In genomic region chr17:38604479-38605229, GRCh38 we compare ENCODE assay signal across 8 cellular contexts. TPM values are rescaled to one million over a fixed set of nuclear protein-coding genes. Genes with fewer than 3 reads are reported as not detected.
DNase-seq lines count a peak whose midpoint lies in the region; ATAC-seq and TF ChIP-seq lines count a peak whose summit lies in the region.

No MANE protein-coding gene starts in this region.

- H3K27me3 ChIP-seq in DOHH2 (ENCODE audit: control insufficient read depth, low read length) (peaks cover 46% of the 10 kb centered on the region), Loucy (ENCODE audit: insufficient read depth, low read length, poor library complexity, severe bottlenecking) (no peaks in the 10 kb centered on the region)

- H3K9me3 Mint-ChIP-seq in activated naive CD4-positive, alpha-beta T cell treated with anti-CD3 and anti-CD28 coated beads for 36 hours, result no peaks in the 10 kb centered on the region
- no peaks in the 10 kb centered on the region for H3K9me3 Mint-ChIP-seq in nephron

- no peak overlapping the region for H3K27ac Mint-ChIP-seq in activated naive CD4-positive, alpha-beta T cell treated with anti-CD3 and anti-CD28 coated beads for 36 hours
- H3K27ac Mint-ChIP-seq in nephron, result no peak overlapping the region

- intact Hi-C loops in activated naive CD4-positive, alpha-beta T cell treated with anti-CD3 and anti-CD28 coated beads for 36 hours (cut with micrococcal nuclease), result loop anchor here (5.0 kb wide), 2 partner anchors 63 to 148 kb away; partner anchors contain the start of gene PSMB3

- H3K4me3 ChIP-seq in DOHH2 (ENCODE audit: low read length) (peak overlapping the region; percentile 77), Loucy (ENCODE audit: low read length, poor library complexity, severe bottlenecking) (peak overlapping the region; percentile 89)

- TF ChIP-seq CTCF in DOHH2 (IDR thresholded peaks at IDR 0.05; ENCODE audit: low read depth, low read length, poor library complexity, severe bottlenecking), result peak; percentile 67
- TF ChIP-seq CTCF in Loucy (conservative IDR thresholded peaks at IDR 0.05; ENCODE audit: low read length), result peak; percentile 46
- peak in 1 of 3 experiments; percentile 24 for TF ChIP-seq CTCF in nephron (IDR thresholded peaks at IDR 0.05; ENCODE audit: unreplicated experiment in 3 of 3)

- DNase-seq in activated naive CD4-positive, alpha-beta T cell treated with anti-CD3 and anti-CD28 coated beads for 36 hours, result peak; percentile 30
- DNase-seq in NCI-H510A treated with DMSO at 0.1 percent for 48 hours (lab: John Stamatoyannopoulos, UW), result no peak
- no peak for DNase-seq in MV-4-11 (lab: John Stamatoyannopoulos, UW)
- no peak for DNase-seq in HK-2 (ENCODE audit: unreplicated experiment)

- H3K36me3 ChIP-seq in DOHH2 (ENCODE audit: control insufficient read depth, low read length) (no peaks in the 10 kb centered on the region), Loucy (ENCODE audit: insufficient read depth, low read length) (no peaks in the 10 kb centered on the region)

- H3K27me3 Mint-ChIP-seq in activated naive CD4-positive, alpha-beta T cell treated with anti-CD3 and anti-CD28 coated beads for 36 hours (ENCODE audit: low read depth), result peaks cover 66% of the 10 kb centered on the region
- peaks cover 65% of the 10 kb centered on the region for H3K27me3 Mint-ChIP-seq in nephron (ENCODE audit: low read depth)

- H3K4me3 Mint-ChIP-seq in activated naive CD4-positive, alpha-beta T cell treated with anti-CD3 and anti-CD28 coated beads for 36 hours, result peak overlapping the region; percentile 45
- peak overlapping the region; percentile 70 to 79 (median 76) for H3K4me3 Mint-ChIP-seq in nephron

- H3K9me3 ChIP-seq in DOHH2 (ENCODE audit: control insufficient read depth, insufficient read depth, low read length) (no peaks in the 10 kb centered on the region), Loucy (ENCODE audit: insufficient read depth, low read depth, low read length) (no peaks in the 10 kb centered on the region)

- no peaks in the 10 kb centered on the region for H4K20me1 ChIP-seq in DOHH2 (ENCODE audit: control insufficient read depth, insufficient read depth, low read depth, low read length)
- H4K20me1 ChIP-seq in Loucy (ENCODE audit: insufficient read depth, low read length, poor library complexity, severe bottlenecking), result no peaks in the 10 kb centered on the region

- H3F3A ChIP-seq in DOHH2 (ENCODE audit: control insufficient read depth, insufficient read depth) (peaks cover 5% of the 10 kb centered on the region; the same call in 1 of the 2 replicates), Loucy (ENCODE audit: low read depth) (0 out of 2 replicates have a peak, but pooled peaks cover 2% of the 10 kb centered on the region)

- CTCF ChIA-PET in activated naive CD4-positive, alpha-beta T cell treated with anti-CD3 and anti-CD28 coated beads for 36 hours (lab: Charles Lee), result interaction anchor here (0.7 to 6.1 kb wide), 3 partner anchors 45 to 59 kb away, joined by 3 to 40 read pairs (median 5); no protein-coding TSS in a partner anchor

- no peak overlapping the region for H3K27ac ChIP-seq in DOHH2 (ENCODE audit: low read depth, low read length)

- no peaks in the 10 kb centered on the region for H3K36me3 Mint-ChIP-seq in activated naive CD4-positive, alpha-beta T cell treated with anti-CD3 and anti-CD28 coated beads for 36 hours (ENCODE audit: low read depth)
- no peaks in the 10 kb centered on the region for H3K36me3 Mint-ChIP-seq in nephron (ENCODE audit: low read depth)

- H3K9ac ChIP-seq in Loucy (ENCODE audit: low read depth, low read length, poor library complexity, severe bottlenecking), result no peak overlapping the region

- H3K79me2 ChIP-seq in DOHH2 (ENCODE audit: control insufficient read depth, low read length), result no peaks in the 10 kb centered on the region
- H3K79me2 ChIP-seq in Loucy (ENCODE audit: insufficient read depth, low read length), result no peaks in the 10 kb centered on the region

- H3K4me1 Mint-ChIP-seq in activated naive CD4-positive, alpha-beta T cell treated with anti-CD3 and anti-CD28 coated beads for 36 hours (ENCODE audit: low read depth), result peaks cover 13% of the 10 kb centered on the region
- H3K4me1 Mint-ChIP-seq in nephron, result peaks cover 44% of the 10 kb centered on the region

- H3K9me2 ChIP-seq in DOHH2 (replicated peaks; ENCODE audit: control insufficient read depth, low read length), result no peaks in the 10 kb centered on the region
- no peaks in the 10 kb centered on the region for H3K9me2 ChIP-seq in Loucy (replicated peaks; ENCODE audit: low read depth, low read length)

- no peak for ATAC-seq in GM21528 (IDR thresholded peaks at IDR 0.05; ENCODE audit: low FRiP score, unreplicated experiment)

- H3K4me1 ChIP-seq in DOHH2 (ENCODE audit: control insufficient read depth, low read length) (peaks cover 45% of the 10 kb centered on the region), Loucy (ENCODE audit: insufficient read depth, low read length, poor library complexity, severe bottlenecking) (peaks cover 14% of the 10 kb centered on the region)

- no peak overlapping the region for H2AFZ ChIP-seq in Loucy (ENCODE audit: low read length)

- H3K4me2 ChIP-seq in DOHH2 (ENCODE audit: low read length), result peak overlapping the region; percentile 73
- H3K4me2 ChIP-seq in Loucy (ENCODE audit: low read depth, low read length, poor library complexity, severe bottlenecking), result peak overlapping the region; percentile 78

RNA-seq across cellular contexts. Expression of gene SRCIN1, which starts 1.1 kb away (rescaled TPM):
- under 1 TPM; 0.67 to 0.94 TPM for total RNA-seq in activated naive CD4-positive, alpha-beta T cell treated with anti-CD3 and anti-CD28 coated beads for 36 hours
